ENCODE assay signal across 8 cellular contexts in the genomic region with DNA sequence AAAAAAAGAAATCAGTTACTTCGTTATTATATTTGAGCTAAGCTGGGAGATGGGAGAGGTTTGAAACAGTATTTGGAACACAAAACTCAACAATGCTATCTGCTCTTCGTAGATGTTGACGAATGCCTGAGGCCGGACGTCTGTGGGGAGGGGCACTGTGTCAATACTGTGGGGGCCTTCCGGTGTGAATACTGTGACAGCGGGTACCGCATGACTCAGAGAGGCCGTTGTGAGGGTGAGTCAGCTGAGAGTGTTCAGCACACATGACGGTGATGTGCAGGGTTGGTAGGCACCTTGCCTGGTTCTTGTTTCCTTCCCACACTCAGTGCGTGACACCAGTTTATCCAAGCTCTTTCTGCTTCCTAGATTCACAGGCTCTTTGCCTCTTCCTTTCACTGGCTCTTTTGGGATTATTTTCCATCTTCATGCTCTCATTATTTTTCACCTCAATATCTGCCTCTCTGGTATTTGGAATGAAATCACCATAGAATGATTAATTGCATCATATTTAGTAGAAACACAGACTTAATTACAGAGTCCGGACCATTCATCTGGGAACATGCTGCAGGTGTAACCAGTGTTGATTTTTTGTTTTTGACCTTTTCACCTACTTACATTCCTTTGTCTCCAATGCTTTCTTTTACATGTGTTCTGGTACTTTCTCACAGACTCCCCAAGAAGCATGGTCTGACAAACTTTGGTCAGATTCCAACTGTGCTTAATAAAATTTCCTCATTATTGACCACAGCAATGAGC.
DNase-seq lines count a peak whose midpoint lies in the region; ATAC-seq, FAIRE-seq and TF ChIP-seq lines count a peak whose summit lies in the region.

No MANE protein-coding gene starts in this region.

- no TSS peak for BruUV-seq in Panc1 (replicated peaks; lab: Mats Ljungman, UMichigan)

- peak overlapping the region; percentile 17 for H3K4me3 Mint-ChIP-seq in chondrocyte (ENCODE audit: unreplicated experiment)

- no peaks in the 10 kb centered on the region for H3K27me3 Mint-ChIP-seq in chondrocyte (ENCODE audit: low read depth)

- peaks cover 60% of the 10 kb centered on the region for H3K36me3 Mint-ChIP-seq in chondrocyte (ENCODE audit: low read depth)

- intact Hi-C loops in Panc1 (cut with micrococcal nuclease; ENCODE audit: unreplicated experiment) (no loop called here), ovary (cut with DNase I) (loop anchor here in 1 of 4 donors (10.0 kb wide), 1 partner anchor 99 kb away; no protein-coding TSS in a partner anchor)

- DNase-seq in Caki2 (ENCODE audit: low read depth), result peak; percentile 88
- DNase-seq in Panc1 (ENCODE audit: low read depth, low spot score), result peak; percentile 94
- DNase-seq in chondrocyte (ENCODE audit: low spot score), result no peak
- peak in 4 of 5 donors; percentile 36 to 70 (median 52) for DNase-seq in ovary
- no peak for DNase-seq in BE2C
- no peak for DNase-seq in GM12891 (ENCODE audit: insufficient read length, low spot score)
- no peak for DNase-seq in KG1 (lab: John Stamatoyannopoulos, UW)

- H3K9me3 ChIP-seq in Panc1 (ENCODE audit: control insufficient read depth, insufficient read depth, low read depth, low read length) (no peaks in the 10 kb centered on the region), ovary (no peaks in the 10 kb centered on the region), BE2C (no peaks in the 10 kb centered on the region)

- no peak overlapping the region for H3K4me3 ChIP-seq in Panc1 (ENCODE audit: low read depth in 2 of 2, low read length in 2 of 2)
- no peak overlapping the region for H3K4me3 ChIP-seq in ovary
- H3K4me3 ChIP-seq in BE2C (ENCODE audit: low read depth, low read length), result no peak overlapping the region

- H3K36me3 ChIP-seq in Panc1 (ENCODE audit: control insufficient read depth, insufficient read depth, low read length) (no peaks in the 10 kb centered on the region), ovary (no peaks in the 10 kb centered on the region), BE2C (no peaks in the 10 kb centered on the region)

- no peaks in the 10 kb centered on the region; the same call in 1 of the 2 replicates for H3K4me1 ChIP-seq in Panc1 (ENCODE audit: control insufficient read depth, insufficient read depth, low read length)
- H3K4me1 ChIP-seq in ovary (ENCODE audit: insufficient read depth), result peaks cover 8% of the 10 kb centered on the region
- no peaks in the 10 kb centered on the region for H3K4me1 ChIP-seq in BE2C

- TF ChIP-seq CTCF in Panc1 (IDR thresholded peaks at IDR 0.05) (no peak), chondrocyte (IDR thresholded peaks at IDR 0.05) (no peak), ovary (IDR thresholded peaks at IDR 0.05) (no peak), BE2C (IDR thresholded peaks at IDR 0.05; ENCODE audit: low read depth, low read length) (no peak)

- no peak for TF ChIP-seq POLR2A in ovary (IDR thresholded peaks at IDR 0.05)
- no peak for TF ChIP-seq POLR2A in GM12891 (IDR thresholded peaks at IDR 0.05; ENCODE audit: low read depth, low read length)

- H3K4me1 Mint-ChIP-seq in chondrocyte (ENCODE audit: low read depth), result peaks cover 63% of the 10 kb centered on the region

- H3K27ac ChIP-seq in Panc1 (ENCODE audit: low read length), result peak overlapping the region; percentile 65; the same call in 1 of the 2 replicates
- no peak overlapping the region for H3K27ac ChIP-seq in ovary

- FAIRE-seq in GM12891 (lab: Jason Lieb, UNC), result no peak

- CTCF ChIA-PET in Panc1 (lab: Charles Lee), result no interaction called here

- H3K9me3 Mint-ChIP-seq in chondrocyte (ENCODE audit: low read depth), result no peaks in the 10 kb centered on the region

- H3K27ac Mint-ChIP-seq in chondrocyte (ENCODE audit: unreplicated experiment), result peak overlapping the region; percentile 96

- no peaks in the 10 kb centered on the region for H3K27me3 ChIP-seq in Panc1 (ENCODE audit: control insufficient read depth, insufficient read depth, low read length)
- no peaks in the 10 kb centered on the region for H3K27me3 ChIP-seq in ovary
- peaks cover 3% of the 10 kb centered on the region; the same call in 1 of the 2 replicates for H3K27me3 ChIP-seq in BE2C

- 48 to 58% (median 53%) methylated on average over 12 of the region's 12 CpGs for WGBS in ovary, 3 donors

- TF ChIP-seq EP300 in ovary (IDR thresholded peaks at IDR 0.05), result no peak

- in situ Hi-C loops in Caki2 (cut with HindIII; ENCODE audit: low pct_unique_long_range_greater_than_20kb, low sequenced_read_pairs), result no loop called here
- in situ Hi-C loops in Panc1 (cut with HindIII; ENCODE audit: low pct_unique_long_range_greater_than_20kb, low sequenced_read_pairs), result no loop called here

- POLR2A ChIA-PET in Panc1 (lab: Charles Lee), result no interaction called here

- ATAC-seq in Panc1 (peak; percentile 98), GM21447 (IDR thresholded peaks at IDR 0.05; ENCODE audit: unreplicated experiment) (no peak)

TF ChIP-seq in GM12891, 5 proteins besides CTCF, POLR2A, EP300 and RAD21:
- TF ChIP-seq TAF1 (IDR thresholded peaks at IDR 0.05; ENCODE audit: low read depth, low read length) (no peak), SPI1 (IDR thresholded peaks at IDR 0.05; ENCODE audit: low read depth, low read length) (no peak), POLR2AphosphoS5 (IDR thresholded peaks at IDR 0.05; ENCODE audit: low read depth, low read length) (no peak), POU2F2 (IDR thresholded peaks at IDR 0.05; ENCODE audit: low read depth, low read length) (no peak), PAX5 (IDR thresholded peaks at IDR 0.05; ENCODE audit: insufficient read depth, low read length, severe bottlenecking) (no peak)

Comparison
In these comparisons a context has a peak if more than half of its experiments do, and no peak if none do; other contexts are left out.
1. DNase-seq: peak in Caki2 (single experiment), Panc1 (single experiment) and ovary (4 of 5); none in chondrocyte (single experiment), BE2C (single experiment), GM12891 (single experiment) and KG1 (single experiment).